27 cellular contexts compared by ENCODE assay signal in genomic region chr3:34599595-34599994, GRCh38.
"Had no signal": no experiment of that assay in that cellular context is flagged by ENCODE, and none has a peak within 500 bp of the region (broad histone marks: within the 10 kb centered on the region; RNA-seq: fewer than 3 reads in every experiment).

No MANE protein-coding gene starts in this region.

- H3K4me3 ChIP-seq: stomach, suprapubic skin, testis, thoracic aorta, thyroid gland, tibial artery, tibial nerve, transverse colon, upper lobe of left lung, upper lobe of right lung, uterus, vagina had no signal

- H3K27ac ChIP-seq: stomach, suprapubic skin, testis, thoracic aorta, thyroid gland, tibial artery, tibial nerve, transverse colon, upper lobe of left lung, upper lobe of right lung, uterus, vagina had no signal

- H3K4me1 ChIP-seq: stomach, suprapubic skin, testis, thyroid gland, tibial artery, tibial nerve, transverse colon, upper lobe of left lung, upper lobe of right lung, uterus, vagina had no signal

- H3K9me3 ChIP-seq: suprapubic skin, testis, thyroid gland, transverse colon, upper lobe of right lung, uterus had no signal

- ATAC-seq: stimulated activated effector memory CD8-positive, alpha-beta T cell treated with anti-CD3 and anti-CD28 coated beads, Interleukin-12 subunit alpha, Interleukin-12 subunit beta, amount 100 ng/mL, for 72 hours; stimulated activated memory B cell treated with anti-CD40 and anti-IgM and Interleukin-4, amounts not matched to agents 10 μg/mL and 1 μg/mL and 100 μg/mL, for 72 hours; stimulated activated naive B cell treated with anti-CD40 and anti-IgM and Interleukin-4, amounts not matched to agents 10 μg/mL and 1 μg/mL and 100 μg/mL, for 72 hours; stimulated activated naive CD8-positive, alpha-beta T cell treated with anti-CD3 and anti-CD28 coated beads, Interleukin-15, amount 100 ng/mL, for 72 hours; stimulated activated naive CD8-positive, alpha-beta T cell treated with anti-CD3 and anti-CD28 coated beads, Interleukin-15, Interleukin-2, amounts not matched to agents 100 U/mL and 50 U/mL, for 24 hours; upper lobe of right lung had no signal

- DNase-seq: stimulated activated CD4-positive, alpha-beta T cell treated with anti-CD3 and anti-CD28 coated beads, Interleukin-2, amount 100 ng/mL, for 48 hours; stimulated activated CD4-positive, alpha-beta T cell treated with anti-CD3 and anti-CD28 coated beads, Interleukin-4, amount 100 ng/mL, for 1 hour; stimulated activated CD4-positive, alpha-beta T cell treated with anti-CD3 and anti-CD28 coated beads, Interleukin-4, amount 100 ng/mL, for 24 hours; stimulated activated CD4-positive, alpha-beta T cell treated with anti-CD3 and anti-CD28 coated beads, Interleukin-4, amount 100 ng/mL, for 4 hours; stimulated activated CD8-positive, alpha-beta memory T cell treated with anti-CD3 and anti-CD28 coated beads, Interleukin-4, amount 100 ng/mL, for 48 hours; stimulated activated naive B cell treated with anti-CD40 and anti-IgM and Interleukin-4, amounts not matched to agents 10 μg/mL and 1 μg/mL and 100 μg/mL, for 72 hours; stimulated activated naive CD4-positive, alpha-beta T cell; stimulated activated naive CD4-positive, alpha-beta T cell treated with Interleukin-2 at 50 U/mL for 16 hours; stimulated activated naive CD8-positive, alpha-beta T cell treated with anti-CD3 and anti-CD28 coated beads, Interleukin-15, amount 100 ng/mL, for 72 hours; stimulated activated naive CD8-positive, alpha-beta T cell treated with anti-CD3 and anti-CD28 coated beads, Interleukin-15, Interleukin-2, amounts not matched to agents 100 U/mL and 50 U/mL, for 24 hours; stomach; substantia nigra; testis; thyroid gland; tibial artery; transverse colon; trophoblast cell; upper lobe of left lung; upper lobe of right lung; uterus had no signal

- H3K27me3 ChIP-seq: stomach, suprapubic skin, testis, thyroid gland, tibial artery, tibial nerve, transverse colon, upper lobe of left lung, upper lobe of right lung, uterus, vagina had no signal

- H3K36me3 ChIP-seq: stomach, suprapubic skin, thoracic aorta, thyroid gland, tibial artery, tibial nerve, transverse colon, upper lobe of left lung, upper lobe of right lung, uterus, vagina had no signal

- FAIRE-seq: urothelium cell line had no signal
